8 cellular contexts compared by ENCODE assay signal in genomic region chr16:1420540-1421205, GRCh38. TPM values are rescaled to one million over a fixed set of nuclear protein-coding genes. Genes with fewer than 3 reads are reported as not detected.
DNase-seq lines count a peak whose midpoint lies in the region; ATAC-seq and TF ChIP-seq lines count a peak whose summit lies in the region.

Gene UQCC4, minus strand, starts transcription at chr16:1420747. Its CDS starts 24 bp downstream, at chr16:1420723.

- H3K27me3 ChIP-seq in A673 (replicated peaks; ENCODE audit: insufficient read depth, low read depth, low read length, poor library complexity) (no peaks in the 10 kb centered on the region), breast epithelium (no peaks in the 10 kb centered on the region)

- POLR2A ChIA-PET in A673 (lab: Charles Lee; ENCODE audit: low non-redundant PET), result interaction anchor here (0.6 to 1.0 kb wide), 2 partner anchors 18 to 97 kb away, joined by 3 to 8 read pairs; no protein-coding TSS in a partner anchor

- H3K4me3 ChIP-seq in A673 (ENCODE audit: low read depth, low read length, poor library complexity, severe bottlenecking) (peak within 1 kb of the TSS; percentile 91), breast epithelium (peak within 1 kb of the TSS; percentile 85 to 93 (median 91)), iPS-18c (ENCODE audit: insufficient read depth, low read depth, low read length) (peak within 1 kb of the TSS; percentile 99), skin epidermis (peak within 1 kb of the TSS; percentile 52 to 92 (median 81))

- no peak for TF ChIP-seq POLR2A in breast epithelium (IDR thresholded peaks at IDR 0.05)

- BruUV-seq in A673 (replicated peaks; lab: Mats Ljungman, UMichigan), result no TSS peak

- peak; percentile 99 for DNase-seq in A673 (ENCODE audit: low spot score)
- peak; percentile 99 for DNase-seq in NCI-H2196 (lab: John Stamatoyannopoulos, UW; ENCODE audit: unreplicated experiment)
- DNase-seq in breast epithelium (ENCODE audit: low spot score in 2 of 2), result peak; percentile 98 to 99

- peaks cover 6% of the 10 kb centered on the region for H3K4me1 ChIP-seq in A673 (ENCODE audit: insufficient read depth, low read length, poor library complexity, severe bottlenecking)
- H3K4me1 ChIP-seq in breast epithelium, result peaks cover 4 to 6% of the 10 kb centered on the region in 2 donors

- no peak for TF ChIP-seq CTCF in A673 (conservative IDR thresholded peaks at IDR 0.05; ENCODE audit: low read depth, low read length)
- no peak for TF ChIP-seq CTCF in VCaP (conservative IDR thresholded peaks at IDR 0.05)
- no peak for TF ChIP-seq CTCF in breast epithelium (IDR thresholded peaks at IDR 0.05)

- H3K27ac ChIP-seq in A673 (ENCODE audit: low read depth, low read length, poor library complexity, severe bottlenecking), result peak within 1 kb of the TSS; percentile 91
- H3K27ac ChIP-seq in VCaP, result peak within 1 kb of the TSS; percentile 87
- H3K27ac ChIP-seq in breast epithelium, result peak within 1 kb of the TSS; percentile 93 to 97
- peak within 1 kb of the TSS; percentile 55 to 99 (median 95) for H3K27ac ChIP-seq in skin epidermis

- peak; percentile 91 for ATAC-seq in GM18868 (IDR thresholded peaks at IDR 0.05; ENCODE audit: unreplicated experiment)
- ATAC-seq in HG03108 (IDR thresholded peaks at IDR 0.05; ENCODE audit: unreplicated experiment), result peak; percentile 86

- H3K9me3 ChIP-seq in A673 (ENCODE audit: low read depth, low read length, poor library complexity, severe bottlenecking) (no peaks in the 10 kb centered on the region), breast epithelium (no peaks in the 10 kb centered on the region), iPS-18c (ENCODE audit: control insufficient read depth, insufficient read depth, low read length) (no peaks in the 10 kb centered on the region)

- CTCF ChIA-PET in A673 (lab: Charles Lee), result interaction anchor here (0.6 to 1.2 kb wide), 2 partner anchors 20 to 286 kb away, joined by 3 to 8 read pairs; no protein-coding TSS in a partner anchor

- intact Hi-C loops in A673 (cut with micrococcal nuclease; ENCODE audit: unreplicated experiment), result no loop called here
- intact Hi-C loops in breast epithelium (cut with DNase I; ENCODE audit: low total_unique reads), result no loop called here

- H3K36me3 ChIP-seq in A673 (ENCODE audit: insufficient read depth, low read length, poor library complexity, severe bottlenecking), result no peaks in the 10 kb centered on the region
- H3K36me3 ChIP-seq in breast epithelium, result no peaks in the 10 kb centered on the region

RNA-seq across cellular contexts. Expression of gene UQCC4, which starts in this region (rescaled TPM):
- total RNA-seq in A673 (2021) (17.8 and 19.5 TPM in 2 replicates), breast epithelium (10 to 100 TPM; 10.4 to 18.7 (median 14.6) TPM)

Comparison
In these comparisons a context has a peak if more than half of its experiments do, and no peak if none do; other contexts are left out.
1. Peak in every context shown above with its lines: DNase-seq, ATAC-seq, H3K4me3 ChIP-seq and H3K27ac ChIP-seq.